In genomic region chr17:28045304-28045703, GRCh38 we compare ENCODE assay signal across 14 cellular contexts. TPM values are rescaled to one million over a fixed set of nuclear protein-coding genes. Genes with fewer than 3 reads are reported as not detected.
DNase-seq lines count a peak whose midpoint lies in the region; ATAC-seq and TF ChIP-seq lines count a peak whose summit lies in the region.
"Had no signal": no experiment of that assay in that cellular context is flagged by ENCODE, and none has a peak within 500 bp of the region (broad histone marks: within the 10 kb centered on the region; RNA-seq: fewer than 3 reads in every experiment).

No MANE protein-coding gene starts in this region.

- H3K27ac Mint-ChIP-seq in HFFc6 (no peak overlapping the region), brain (no peak overlapping the region), natural killer cell (no peak overlapping the region)

- H3K27me3 Mint-ChIP-seq in HFFc6 (ENCODE audit: insufficient read depth) = peaks cover 6% of the 10 kb centered on the region; the same call in 1 of the 2 replicates
- H3K27me3 Mint-ChIP-seq in brain = no peaks in the 10 kb centered on the region
- no peaks in the 10 kb centered on the region for H3K27me3 Mint-ChIP-seq in natural killer cell (ENCODE audit: low read depth in 2 of 2)

- no peaks in the 10 kb centered on the region for H3K27me3 ChIP-seq in BLaER1
- H3K27me3 ChIP-seq: neutrophil had no signal

- peaks cover 32% of the 10 kb centered on the region for H4K20me1 ChIP-seq in BLaER1

- ATAC-seq in natural killer cell (no peak), HG03175 (IDR thresholded peaks at IDR 0.05; ENCODE audit: unreplicated experiment) (no peak)

- H3K9me3 Mint-ChIP-seq in HFFc6 (peaks cover 5% of the 10 kb centered on the region; the same call in 1 of the 2 replicates), brain (no peaks in the 10 kb centered on the region), natural killer cell (no peaks in the 10 kb centered on the region)

- H3K4me3 ChIP-seq in BLaER1 = peak overlapping the region; percentile 82

- H3K9ac ChIP-seq in BLaER1 = peak overlapping the region; percentile 56; the same call in 1 of the 2 replicates

- H3K4me1 Mint-ChIP-seq in HFFc6 (ENCODE audit: low read depth) (peaks cover 83% of the 10 kb centered on the region), brain (peaks cover 89% of the 10 kb centered on the region), natural killer cell (peaks cover 80 to 81% of the 10 kb centered on the region in 2 donors)

- H3K9me3 ChIP-seq in BLaER1 = no peaks in the 10 kb centered on the region
- H3K9me3 ChIP-seq: neutrophil had no signal

- peaks cover 75% of the 10 kb centered on the region for H3K4me1 ChIP-seq in BLaER1

- TF ChIP-seq CTCF in HFFc6 (IDR thresholded peaks at IDR 0.05) (no peak), brain (conservative IDR thresholded peaks at IDR 0.05) (no peak), natural killer cell (IDR thresholded peaks at IDR 0.05) (no peak)

- no peaks in the 10 kb centered on the region for H3K36me3 ChIP-seq in BLaER1
- H3K36me3 ChIP-seq: neutrophil had no signal

- H3K4me3 Mint-ChIP-seq in HFFc6 (peak overlapping the region; percentile 92), brain (peak overlapping the region; percentile 73 to 96 (median 86)), natural killer cell (peak overlapping the region; percentile 31)

- intact Hi-C loops in natural killer cell (cut with micrococcal nuclease) = no loop called here

- no peak for DNase-seq in HFFc6
- DNase-seq in natural killer cell = no peak
- DNase-seq in activated CD4-positive, CD25-positive, alpha-beta regulatory T cell treated with anti-CD3 and anti-CD28 coated beads, Interleukin-2, amount 50 U/mL, for 72 hours = no peak
- no peak for DNase-seq in activated effector memory CD4-positive, alpha-beta T cell treated with Interleukin-2 at 50 U/mL for 16 hours
- no peak for DNase-seq in stimulated activated CD4-positive, alpha-beta T cell treated with anti-CD3 and anti-CD28 coated beads, Interleukin-15, amount 100 ng/mL, for 24 hours
- DNase-seq: activated CD4-positive, alpha-beta T cell treated with anti-CD3 and anti-CD28 coated beads for 1 hour; activated effector memory CD4-positive, alpha-beta T cell treated with anti-CD3 and anti-CD28 coated beads, Interleukin-2, amount 50 U/mL, for 16 hours; islet precursor cell; NCI-H1694 treated with DMSO at 0.1 percent for 48 hours; NK-92 treated with Interleukin-12 subunit alpha and Interleukin-12 subunit beta, amount 100 ng/mL, for 24 hours had no signal

- H3K4me2 ChIP-seq in BLaER1 = peak overlapping the region; percentile 88

- H3K27ac ChIP-seq in BLaER1 = peak overlapping the region; percentile 72
- H3K27ac ChIP-seq: neutrophil had no signal

- peaks cover 61% of the 10 kb centered on the region for H3K36me3 Mint-ChIP-seq in HFFc6 (ENCODE audit: low read depth)
- H3K36me3 Mint-ChIP-seq in brain = no peaks in the 10 kb centered on the region
- no peaks in the 10 kb centered on the region for H3K36me3 Mint-ChIP-seq in natural killer cell

RNA-seq across cellular contexts. Expression of gene NLK, which starts 2.8 kb away (rescaled TPM):
- 10 to 100 TPM; 18.5 to 25.3 (median 22.1) TPM for total RNA-seq in HFFc6 (2021; fragmentation: NEBNext Ultra II Directional; extraction: Animal tissue kit (Norgen Biotek cat#: 25700))
- polyA plus RNA-seq in brain (ENCODE audit: insufficient read depth, low read depth, low replicate concordance) = 20.2 TPM
- total RNA-seq in natural killer cell = 10 to 100 TPM; 18.3 to 35.6 (median 20.8) TPM

Comparison
In these comparisons a context has a peak if more than half of its experiments do, and no peak if none do; other contexts are left out.
1. H3K4me3 Mint-ChIP-seq: peak in every context shown above with its lines; median percentile 92 in HFFc6; 86 in brain; 31 in natural killer cell.